ENCODE assay signal across 10 cellular contexts in genomic region chr3:27253391-27253790, GRCh38.
DNase-seq lines count a peak whose midpoint lies in the region; ATAC-seq and TF ChIP-seq lines count a peak whose summit lies in the region.
"Had no signal": no experiment of that assay in that cellular context is flagged by ENCODE, and none has a peak within 500 bp of the region (broad histone marks: within the 10 kb centered on the region; RNA-seq: fewer than 3 reads in every experiment).

No MANE protein-coding gene starts in this region.

- H3K27me3 Mint-ChIP-seq in activated CD4-positive, alpha-beta T cell treated with anti-CD3 and anti-CD28 coated beads, Interleukin-2, amount 10 ng/mL, durations not matched to agents 7 days and 5 days = peaks cover 8% of the 10 kb centered on the region

- no peaks in the 10 kb centered on the region for H3K4me1 Mint-ChIP-seq in activated CD4-positive, alpha-beta T cell treated with anti-CD3 and anti-CD28 coated beads, Interleukin-2, amount 10 ng/mL, durations not matched to agents 7 days and 5 days
- H3K4me1 Mint-ChIP-seq: GM23338 had no signal

- no peaks in the 10 kb centered on the region for H3K9me3 Mint-ChIP-seq in activated CD4-positive, alpha-beta T cell treated with anti-CD3 and anti-CD28 coated beads, Interleukin-2, amount 10 ng/mL, durations not matched to agents 7 days and 5 days

- no peak for TF ChIP-seq CTCF in GM20000 (IDR thresholded peaks at IDR 0.05; ENCODE audit: extremely low read depth, missing control alignments)

- H3K4me3 Mint-ChIP-seq in activated CD4-positive, alpha-beta T cell treated with anti-CD3 and anti-CD28 coated beads, Interleukin-2, amount 10 ng/mL, durations not matched to agents 7 days and 5 days = no peak overlapping the region
- H3K4me3 Mint-ChIP-seq: CD8-positive, alpha-beta T cell; GM23338 had no signal

- POLR2A ChIA-PET in activated CD4-positive, alpha-beta T cell treated with anti-CD3 and anti-CD28 coated beads, Interleukin-2, amount 10 ng/mL, durations not matched to agents 7 days and 5 days (lab: Charles Lee) = no interaction called here

- ATAC-seq in GM21619 (IDR thresholded peaks at IDR 0.05; ENCODE audit: unreplicated experiment) (peak; percentile 9), HG03442 (IDR thresholded peaks at IDR 0.05; ENCODE audit: unreplicated experiment) (peak; percentile 5)
- ATAC-seq: CD8-positive, alpha-beta T cell; K562 had no signal

- CTCF ChIA-PET in activated CD4-positive, alpha-beta T cell treated with anti-CD3 and anti-CD28 coated beads, Interleukin-2, amount 10 ng/mL, durations not matched to agents 7 days and 5 days (lab: Charles Lee) = interaction anchor here (1.0 kb wide), 1 partner anchor 119 kb away, joined by 3 read pairs; no protein-coding TSS in a partner anchor

- no peak overlapping the region for H3K27ac Mint-ChIP-seq in activated CD4-positive, alpha-beta T cell treated with anti-CD3 and anti-CD28 coated beads, Interleukin-2, amount 10 ng/mL, durations not matched to agents 7 days and 5 days
- H3K27ac Mint-ChIP-seq: CD8-positive, alpha-beta T cell; GM23338 had no signal

- no peaks in the 10 kb centered on the region for H3K36me3 Mint-ChIP-seq in activated CD4-positive, alpha-beta T cell treated with anti-CD3 and anti-CD28 coated beads, Interleukin-2, amount 10 ng/mL, durations not matched to agents 7 days and 5 days (ENCODE audit: low read depth)
- H3K36me3 Mint-ChIP-seq: CD8-positive, alpha-beta T cell had no signal

- DNase-seq in globus pallidus (ENCODE audit: low spot score) (peak; percentile 6), COLO668 (lab: John Stamatoyannopoulos, UW; ENCODE audit: unreplicated experiment) (no peak), GM20000 (ENCODE audit: low spot score) (no peak)
- no peak for DNase-seq in activated CD4-positive, alpha-beta T cell treated with anti-CD3 and anti-CD28 coated beads, Interleukin-2, amount 10 ng/mL, durations not matched to agents 7 days and 5 days
- DNase-seq in activated naive CD4-positive, alpha-beta T cell (lab: John Stamatoyannopoulos, UW) = no peak
- DNase-seq: CD8-positive, alpha-beta T cell had no signal
